ENCODE assay signal across 9 cellular contexts in the genomic region with DNA sequence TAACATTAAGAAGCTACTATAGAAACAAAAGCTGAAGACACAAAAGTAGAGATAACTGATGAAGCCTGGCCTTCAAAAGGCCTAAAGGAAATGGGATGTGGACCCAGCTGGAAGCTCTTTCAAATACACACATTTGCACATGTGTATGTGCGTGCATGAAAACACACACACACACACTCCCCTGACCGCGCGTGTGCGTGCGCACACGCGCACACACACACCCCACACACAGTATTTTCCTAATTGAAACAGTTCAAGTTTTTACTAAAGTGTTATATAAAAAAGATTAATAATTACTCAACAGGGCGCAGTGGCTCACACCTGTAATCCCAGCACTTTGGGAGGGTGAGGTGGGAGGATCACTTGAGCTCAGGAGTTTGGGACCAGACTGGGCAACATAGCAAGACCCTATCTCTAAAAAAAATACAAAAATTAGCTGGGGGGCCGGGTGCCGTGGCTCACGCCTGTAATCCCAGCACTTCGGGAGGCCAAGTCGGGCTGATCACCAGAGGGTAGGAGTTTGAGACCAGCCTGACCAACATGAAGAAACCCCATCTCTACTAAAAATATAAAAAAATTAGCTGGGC.
"Had no signal": no experiment of that assay in that cellular context is flagged by ENCODE, and none has a peak within 500 bp of the region (broad histone marks: within the 10 kb centered on the region; RNA-seq: fewer than 3 reads in every experiment).

No MANE protein-coding gene starts in this region.

- FAIRE-seq: HTR-8/SVneo had no signal

- H3K4me3 ChIP-seq: GM23248, HAP-1 had no signal

- H3K27ac ChIP-seq: GM23248, KMS-11 had no signal

- DNase-seq: GM23248, GOT3, H7, KBM-7 had no signal

- H3K27me3 Mint-ChIP-seq: IgD-negative memory B cell had no signal

- H2AFZ ChIP-seq: GM23248 had no signal

- ATAC-seq: HCT116 had no signal

- H3K9ac ChIP-seq: GM23248, KMS-11 had no signal

- H3K4me2 ChIP-seq: KMS-11 had no signal

- H3K36me3 ChIP-seq: HAP-1 had no signal

- H3K4me3 Mint-ChIP-seq: IgD-negative memory B cell had no signal

- H3K9me3 ChIP-seq: HAP-1 had no signal

- H3K9me3 Mint-ChIP-seq: IgD-negative memory B cell had no signal

- H3K4me1 ChIP-seq: HAP-1 had no signal
